10 cellular contexts compared by ENCODE assay signal in the genomic region with DNA sequence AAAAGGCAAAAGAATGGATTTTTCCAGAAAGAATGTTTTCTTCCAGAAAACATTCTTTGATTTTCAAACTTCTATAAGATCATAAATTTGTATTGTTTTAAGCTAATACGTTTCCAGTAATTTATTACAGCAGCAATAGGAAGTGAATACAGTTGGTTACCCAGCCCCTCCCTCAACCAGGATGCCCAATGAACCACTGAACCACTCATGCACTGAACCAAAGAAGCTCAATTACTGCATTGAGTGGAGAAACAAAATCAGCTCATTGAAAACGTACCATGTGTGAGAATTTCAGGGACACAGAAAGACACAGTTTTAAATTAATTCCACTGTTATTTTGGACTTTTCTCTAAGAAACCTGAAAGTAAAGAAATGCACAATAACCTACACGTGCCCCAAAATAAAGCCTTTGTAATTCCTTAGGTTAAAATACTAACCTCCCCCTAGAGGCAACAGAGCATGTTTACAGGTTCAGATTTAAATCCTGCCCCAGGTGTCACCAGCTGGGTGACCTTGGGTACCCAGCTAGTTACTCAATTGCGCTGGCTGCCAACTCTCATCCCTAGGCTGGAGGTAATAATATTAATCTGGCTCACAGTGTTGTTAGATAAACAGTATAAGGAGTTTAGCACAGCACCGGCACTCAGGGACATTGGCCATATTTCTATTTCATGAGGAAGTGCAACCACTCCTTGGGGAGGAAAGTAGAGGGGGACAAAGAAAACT.
A peak's percentile ranks its signal among the peaks of the same experiment; 100 is the strongest.
DNase-seq lines count a peak whose midpoint lies in the region; ATAC-seq and TF ChIP-seq lines count a peak whose summit lies in the region.
"Had no signal": no experiment of that assay in that cellular context is flagged by ENCODE, and none has a peak within 500 bp of the region (broad histone marks: within the 10 kb centered on the region; RNA-seq: fewer than 3 reads in every experiment).

No MANE protein-coding gene starts in this region.

- TF ChIP-seq CTCF in activated CD8-positive, alpha-beta T cell treated with anti-CD3 and anti-CD28 coated beads for 36 hours (IDR thresholded peaks at IDR 0.05) = peak; percentile 60
- peak; percentile 34 for TF ChIP-seq CTCF in fibroblast of villous mesenchyme (IDR thresholded peaks at IDR 0.05; ENCODE audit: insufficient read depth, low read depth, low read length)
- peak; percentile 26 for TF ChIP-seq CTCF in upper lobe of right lung (IDR thresholded peaks at IDR 0.05)

- no peaks in the 10 kb centered on the region for H3K27me3 ChIP-seq in upper lobe of right lung

- H3K4me1 ChIP-seq in upper lobe of right lung = peaks cover 3% of the 10 kb centered on the region

- intact Hi-C loops in activated CD8-positive, alpha-beta T cell treated with anti-CD3 and anti-CD28 coated beads for 36 hours (cut with micrococcal nuclease) = no loop called here
- intact Hi-C loops in upper lobe of right lung (cut with DNase I) = no loop called here

- H3K27ac ChIP-seq in upper lobe of right lung = no peak overlapping the region

- CTCF ChIA-PET in activated CD8-positive, alpha-beta T cell treated with anti-CD3 and anti-CD28 coated beads for 36 hours (lab: Charles Lee) = interaction anchor here (0.7 to 2.1 kb wide), 6 partner anchors 8 to 378 kb away, joined by 3 to 10 read pairs (median 4); no protein-coding TSS in a partner anchor
- CTCF ChIA-PET in activated CD8-positive, alpha-beta T cell treated with anti-CD3 and anti-CD28 coated beads, Interleukin-2, amount 10 ng/mL, durations not matched to agents 7 days and 5 days (lab: Charles Lee) = interaction anchor here (0.7 kb wide), 1 partner anchor 379 kb away, joined by 3 read pairs; no protein-coding TSS in a partner anchor

- H3K27me3 Mint-ChIP-seq in activated CD8-positive, alpha-beta T cell treated with anti-CD3 and anti-CD28 coated beads for 36 hours = peaks cover 4% of the 10 kb centered on the region
- H3K27me3 Mint-ChIP-seq in activated CD8-positive, alpha-beta T cell treated with anti-CD3 and anti-CD28 coated beads, Interleukin-2, amount 10 ng/mL, durations not matched to agents 7 days and 5 days (ENCODE audit: low read depth) = peaks cover 4% of the 10 kb centered on the region
- H3K27me3 Mint-ChIP-seq in stimulated activated naive CD8-positive, alpha-beta T cell treated with anti-CD3 and anti-CD28 coated beads, Interleukin-15, amount 100 ng/mL, for 72 hours = no peaks in the 10 kb centered on the region

- H3K4me3 ChIP-seq in fibroblast of villous mesenchyme (ENCODE audit: low read depth, low read length) (no peak overlapping the region), upper lobe of right lung (no peak overlapping the region)

- no peaks in the 10 kb centered on the region for H3K9me3 ChIP-seq in upper lobe of right lung

- no peak overlapping the region for H3K27ac Mint-ChIP-seq in activated CD8-positive, alpha-beta T cell treated with anti-CD3 and anti-CD28 coated beads for 36 hours
- no peak overlapping the region for H3K27ac Mint-ChIP-seq in activated CD8-positive, alpha-beta T cell treated with anti-CD3 and anti-CD28 coated beads, Interleukin-2, amount 10 ng/mL, durations not matched to agents 7 days and 5 days
- no peak overlapping the region for H3K27ac Mint-ChIP-seq in stimulated activated naive CD8-positive, alpha-beta T cell treated with anti-CD3 and anti-CD28 coated beads, Interleukin-15, amount 100 ng/mL, for 72 hours

- no peaks in the 10 kb centered on the region for H3K9me3 Mint-ChIP-seq in activated CD8-positive, alpha-beta T cell treated with anti-CD3 and anti-CD28 coated beads for 36 hours
- H3K9me3 Mint-ChIP-seq in activated CD8-positive, alpha-beta T cell treated with anti-CD3 and anti-CD28 coated beads, Interleukin-2, amount 10 ng/mL, durations not matched to agents 7 days and 5 days (ENCODE audit: insufficient read depth) = no peaks in the 10 kb centered on the region
- no peaks in the 10 kb centered on the region for H3K9me3 Mint-ChIP-seq in stimulated activated naive CD8-positive, alpha-beta T cell treated with anti-CD3 and anti-CD28 coated beads, Interleukin-15, amount 100 ng/mL, for 72 hours

- peak; percentile 51 for ATAC-seq in activated CD8-positive, alpha-beta T cell treated with anti-CD3 and anti-CD28 coated beads for 36 hours
- ATAC-seq in activated CD8-positive, alpha-beta T cell treated with anti-CD3 and anti-CD28 coated beads, Interleukin-2, amount 10 ng/mL, durations not matched to agents 7 days and 5 days = no peak
- ATAC-seq in upper lobe of right lung = peak; percentile 50
- no peak for ATAC-seq in stimulated activated naive CD8-positive, alpha-beta T cell treated with anti-CD3 and anti-CD28 coated beads, Interleukin-15, amount 100 ng/mL, for 72 hours

- DNase-seq in activated CD8-positive, alpha-beta T cell treated with anti-CD3 and anti-CD28 coated beads for 36 hours = no peak
- DNase-seq in activated CD8-positive, alpha-beta T cell treated with anti-CD3 and anti-CD28 coated beads, Interleukin-2, amount 10 ng/mL, durations not matched to agents 7 days and 5 days = no peak
- DNase-seq in NCI-H526 (lab: John Stamatoyannopoulos, UW) = peak; percentile 66 to 78
- DNase-seq in fibroblast of villous mesenchyme (ENCODE audit: low read depth) = no peak
- no peak for DNase-seq in upper lobe of right lung
- no peak for DNase-seq in UCSD-AML1 (lab: John Stamatoyannopoulos, UW; ENCODE audit: unreplicated experiment)
- no peak for DNase-seq in stimulated activated naive CD8-positive, alpha-beta T cell treated with anti-CD3 and anti-CD28 coated beads, Interleukin-15, amount 100 ng/mL, for 72 hours
- no peak for DNase-seq in A172 (ENCODE audit: low spot score)
- DNase-seq: activated CD8-positive, alpha-beta memory T cell treated with anti-CD3 and anti-CD28 coated beads for 24 hours; stimulated activated CD4-positive, alpha-beta T cell treated with anti-CD3 and anti-CD28 coated beads, Interleukin-2, amount 100 ng/mL, for 48 hours had no signal

- peaks cover 7% of the 10 kb centered on the region for H3K4me1 Mint-ChIP-seq in activated CD8-positive, alpha-beta T cell treated with anti-CD3 and anti-CD28 coated beads for 36 hours (ENCODE audit: low read depth)
- H3K4me1 Mint-ChIP-seq in activated CD8-positive, alpha-beta T cell treated with anti-CD3 and anti-CD28 coated beads, Interleukin-2, amount 10 ng/mL, durations not matched to agents 7 days and 5 days (ENCODE audit: low read depth) = no peaks in the 10 kb centered on the region
- H3K4me1 Mint-ChIP-seq in stimulated activated naive CD8-positive, alpha-beta T cell treated with anti-CD3 and anti-CD28 coated beads, Interleukin-15, amount 100 ng/mL, for 72 hours = peaks cover 12% of the 10 kb centered on the region

- POLR2A ChIA-PET in activated CD8-positive, alpha-beta T cell treated with anti-CD3 and anti-CD28 coated beads for 36 hours (lab: Charles Lee) = interaction anchor here (0.8 kb wide), 1 partner anchor 10 kb away, joined by 4 read pairs; no protein-coding TSS in a partner anchor
- POLR2A ChIA-PET in activated CD8-positive, alpha-beta T cell treated with anti-CD3 and anti-CD28 coated beads, Interleukin-2, amount 10 ng/mL, durations not matched to agents 7 days and 5 days (lab: Charles Lee) = no interaction called here

- no peak overlapping the region for H3K4me3 Mint-ChIP-seq in activated CD8-positive, alpha-beta T cell treated with anti-CD3 and anti-CD28 coated beads for 36 hours
- no peak overlapping the region for H3K4me3 Mint-ChIP-seq in activated CD8-positive, alpha-beta T cell treated with anti-CD3 and anti-CD28 coated beads, Interleukin-2, amount 10 ng/mL, durations not matched to agents 7 days and 5 days
- no peak overlapping the region for H3K4me3 Mint-ChIP-seq in stimulated activated naive CD8-positive, alpha-beta T cell treated with anti-CD3 and anti-CD28 coated beads, Interleukin-15, amount 100 ng/mL, for 72 hours

- no peaks in the 10 kb centered on the region for H3K36me3 Mint-ChIP-seq in activated CD8-positive, alpha-beta T cell treated with anti-CD3 and anti-CD28 coated beads for 36 hours (ENCODE audit: low read depth)
- no peaks in the 10 kb centered on the region for H3K36me3 Mint-ChIP-seq in activated CD8-positive, alpha-beta T cell treated with anti-CD3 and anti-CD28 coated beads, Interleukin-2, amount 10 ng/mL, durations not matched to agents 7 days and 5 days (ENCODE audit: low read depth)

- H3K36me3 ChIP-seq in upper lobe of right lung = no peaks in the 10 kb centered on the region

Comparison
In these comparisons a context has a peak if more than half of its experiments do, and no peak if none do; other contexts are left out.
1. ATAC-seq: peak in activated CD8-positive, alpha-beta T cell treated with anti-CD3 and anti-CD28 coated beads for 36 hours (single experiment) and upper lobe of right lung (single experiment); none in activated CD8-positive, alpha-beta T cell treated with anti-CD3 and anti-CD28 coated beads, Interleukin-2, amount 10 ng/mL, durations not matched to agents 7 days and 5 days (single experiment) and stimulated activated naive CD8-positive, alpha-beta T cell treated with anti-CD3 and anti-CD28 coated beads, Interleukin-15, amount 100 ng/mL, for 72 hours (single experiment).
2. DNase-seq: peak in NCI-H526 (2 of 2); none in activated CD8-positive, alpha-beta T cell treated with anti-CD3 and anti-CD28 coated beads for 36 hours (single experiment), activated CD8-positive, alpha-beta T cell treated with anti-CD3 and anti-CD28 coated beads, Interleukin-2, amount 10 ng/mL, durations not matched to agents 7 days and 5 days (single experiment), fibroblast of villous mesenchyme (single experiment), upper lobe of right lung (single experiment), UCSD-AML1 (single experiment), stimulated activated naive CD8-positive, alpha-beta T cell treated with anti-CD3 and anti-CD28 coated beads, Interleukin-15, amount 100 ng/mL, for 72 hours (0 of 2) and A172 (single experiment).
3. Peak in every context shown above with its lines, with median percentiles within 50 percentile points of each other: CTCF ChIP-seq.